1 cellular context compared by ENCODE assay signal in the genomic region with DNA sequence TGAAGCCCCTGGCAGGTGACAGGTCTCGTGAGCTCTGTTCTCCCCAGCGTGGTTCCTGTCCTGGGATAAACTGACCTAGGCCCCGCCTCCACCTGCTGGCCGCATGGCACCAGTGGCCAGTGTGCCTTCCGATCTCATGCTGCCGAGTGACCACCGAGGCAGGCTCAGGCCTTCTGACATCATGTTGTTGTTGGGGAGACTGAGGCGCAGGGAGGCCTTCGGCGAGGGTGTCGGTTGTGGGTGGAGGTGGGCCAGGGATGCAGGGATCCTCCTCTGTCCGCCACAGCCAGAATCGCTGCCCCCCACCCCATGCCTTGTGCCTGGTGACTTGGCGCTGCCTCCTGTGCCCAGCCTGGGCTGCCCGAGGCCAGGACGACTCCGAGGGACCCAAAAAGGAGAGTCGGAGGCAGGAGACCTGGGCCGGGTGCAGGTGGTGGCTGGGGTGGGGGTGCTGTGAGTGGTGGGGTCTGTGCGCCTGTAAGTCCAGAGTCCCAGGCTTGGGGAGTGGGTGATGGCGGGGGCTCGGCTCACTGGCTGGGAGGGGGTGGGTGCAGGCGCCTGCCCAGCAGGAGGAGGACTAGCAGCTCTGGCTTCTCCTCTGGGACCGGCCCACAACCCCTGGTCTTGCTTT.
TF ChIP-seq lines count a peak whose summit lies in the region.

No MANE protein-coding gene starts in this region.

TF ChIP-seq in K562, 482 proteins besides CTCF, POLR2A, EP300 and RAD21:
- TF ChIP-seq SRSF3 (IDR thresholded peaks at IDR 0.05; ENCODE audit: insufficient read depth, low read length) = no peak
- TF ChIP-seq PCBP1 (IDR thresholded peaks at IDR 0.05; ENCODE audit: low read depth, low read length, poor library complexity, severe bottlenecking) = peak; percentile 51
- no peak for TF ChIP-seq ZNF347 (CRISPR knock-in tag; IDR thresholded peaks at IDR 0.05; ENCODE audit: low read depth)
- no peak for TF ChIP-seq SIN3A (IDR thresholded peaks at IDR 0.05; ENCODE audit: borderline replicate concordance in 2 of 2, control insufficient read depth in 1 of 2, low read depth in 2 of 2, low read length in 2 of 2)
- TF ChIP-seq, protein P1, sequence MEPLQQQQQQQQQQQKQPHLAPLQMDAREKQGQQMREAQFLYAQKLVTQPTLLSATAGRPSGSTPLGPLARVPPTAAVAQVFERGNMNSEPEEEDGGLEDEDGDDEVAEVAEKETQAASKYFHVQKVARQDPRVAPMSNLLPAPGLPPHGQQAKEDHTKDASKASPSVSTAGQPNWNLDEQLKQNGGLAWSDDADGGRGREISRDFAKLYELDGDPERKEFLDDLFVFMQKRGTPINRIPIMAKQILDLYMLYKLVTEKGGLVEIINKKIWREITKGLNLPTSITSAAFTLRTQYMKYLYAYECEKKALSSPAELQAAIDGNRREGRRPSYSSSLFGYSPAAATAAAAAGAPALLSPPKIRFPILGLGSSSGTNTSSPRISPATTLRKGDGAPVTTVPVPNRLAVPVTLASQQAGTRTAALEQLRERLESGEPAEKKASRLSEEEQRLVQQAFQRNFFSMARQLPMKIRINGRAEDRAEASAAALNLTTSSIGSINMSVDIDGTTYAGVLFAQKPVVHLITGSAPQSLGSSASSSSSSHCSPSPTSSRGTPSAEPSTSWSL (CRISPR knock-in tag; IDR thresholded peaks at IDR 0.05; ENCODE audit: borderline replicate concordance) = no peak
- TF ChIP-seq FIP1L1 (IDR thresholded peaks at IDR 0.05; ENCODE audit: low read depth, low read length, poor library complexity, severe bottlenecking) = no peak
- TF ChIP-seq, protein P2, sequence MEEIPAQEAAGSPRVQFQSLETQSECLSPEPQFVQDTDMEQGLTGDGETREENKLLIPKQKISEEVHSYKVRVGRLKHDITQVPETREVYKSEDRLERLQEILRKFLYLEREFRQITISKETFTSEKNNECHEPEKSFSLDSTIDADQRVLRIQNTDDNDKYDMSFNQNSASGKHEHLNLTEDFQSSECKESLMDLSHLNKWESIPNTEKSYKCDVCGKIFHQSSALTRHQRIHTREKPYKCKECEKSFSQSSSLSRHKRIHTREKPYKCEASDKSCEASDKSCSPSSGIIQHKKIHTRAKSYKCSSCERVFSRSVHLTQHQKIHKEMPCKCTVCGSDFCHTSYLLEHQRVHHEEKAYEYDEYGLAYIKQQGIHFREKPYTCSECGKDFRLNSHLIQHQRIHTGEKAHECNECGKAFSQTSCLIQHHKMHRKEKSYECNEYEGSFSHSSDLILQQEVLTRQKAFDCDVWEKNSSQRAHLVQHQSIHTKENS (CRISPR knock-in tag; IDR thresholded peaks at IDR 0.05) = no peak
